1 cellular context compared by ENCODE assay signal in genomic region chr18:62420151-62420512, GRCh38.
A peak's percentile ranks its signal among the peaks of the same experiment; 100 is the strongest.
TF ChIP-seq lines count a peak whose summit lies in the region.

No MANE protein-coding gene starts in this region.

TF ChIP-seq in HepG2, 621 proteins besides CTCF, POLR2A, EP300 and RAD21 (continued from another document and continues in another):
- TF ChIP-seq ZBTB40 (IDR thresholded peaks at IDR 0.05): no peak
- no peak for TF ChIP-seq ZBTB40 (CRISPR knock-in tag; IDR thresholded peaks at IDR 0.05)
- peak; percentile 74 for TF ChIP-seq ATF3 (CRISPR knock-in tag; IDR thresholded peaks at IDR 0.05)
- no peak for TF ChIP-seq ZNF770 (CRISPR knock-in tag; IDR thresholded peaks at IDR 0.05)
- no peak; the same call in 1 of the 2 replicates for TF ChIP-seq HMG20A (CRISPR knock-in tag; IDR thresholded peaks at IDR 0.05; ENCODE audit: borderline replicate concordance)
- no peak for TF ChIP-seq GMEB2 (CRISPR knock-in tag; IDR thresholded peaks at IDR 0.05; ENCODE audit: low read depth)
- TF ChIP-seq ZNF546 (CRISPR knock-in tag; conservative IDR thresholded peaks at IDR 0.05): no peak
- no peak for TF ChIP-seq ZNF382 (CRISPR knock-in tag; IDR thresholded peaks at IDR 0.05; ENCODE audit: borderline replicate concordance)
- no peak for TF ChIP-seq TEAD2 (CRISPR knock-in tag; IDR thresholded peaks at IDR 0.05)
- no peak for TF ChIP-seq BATF2 (CRISPR knock-in tag; IDR thresholded peaks at IDR 0.05)
- no peak for TF ChIP-seq ARHGAP35 (CRISPR knock-in tag; IDR thresholded peaks at IDR 0.05; ENCODE audit: borderline replicate concordance)
- TF ChIP-seq ZNF788 (CRISPR knock-in tag; IDR thresholded peaks at IDR 0.05; ENCODE audit: borderline replicate concordance): no peak
- TF ChIP-seq TP53 (CRISPR knock-in tag; conservative IDR thresholded peaks at IDR 0.05): no peak
- TF ChIP-seq MLX (CRISPR knock-in tag; IDR thresholded peaks at IDR 0.05): no peak
- no peak for TF ChIP-seq BHLHE40 (IDR thresholded peaks at IDR 0.05; ENCODE audit: low read length)
- no peak for TF ChIP-seq MATR3 (CRISPR knock-in tag; IDR thresholded peaks at IDR 0.05)
- no peak for TF ChIP-seq PBX3 (CRISPR knock-in tag; IDR thresholded peaks at IDR 0.05; ENCODE audit: borderline replicate concordance)
- TF ChIP-seq TFDP2 (CRISPR knock-in tag; IDR thresholded peaks at IDR 0.05): no peak
- TF ChIP-seq TAF15 (IDR thresholded peaks at IDR 0.05; ENCODE audit: low read depth, low read length, poor library complexity, severe bottlenecking): no peak
- TF ChIP-seq MIXL1 (CRISPR knock-in tag; IDR thresholded peaks at IDR 0.05): peak; percentile 31; the same call in 1 of the 2 replicates
- TF ChIP-seq FOXM1 (CRISPR knock-in tag; IDR thresholded peaks at IDR 0.05): no peak
- no peak for TF ChIP-seq ZNF460 (CRISPR knock-in tag; IDR thresholded peaks at IDR 0.05; ENCODE audit: borderline replicate concordance)
- peak; percentile 49; the same call in 1 of the 2 replicates for TF ChIP-seq ZNF710 (CRISPR knock-in tag; IDR thresholded peaks at IDR 0.05; ENCODE audit: borderline replicate concordance)
- no peak for TF ChIP-seq REXO4 (CRISPR knock-in tag; IDR thresholded peaks at IDR 0.05; ENCODE audit: borderline replicate concordance)
- no peak for TF ChIP-seq ZNF563 (CRISPR knock-in tag; IDR thresholded peaks at IDR 0.05)
- TF ChIP-seq UBTF (CRISPR knock-in tag; IDR thresholded peaks at IDR 0.05): no peak
- no peak for TF ChIP-seq ATF7-NPFF (CRISPR knock-in tag; IDR thresholded peaks at IDR 0.05; ENCODE audit: low read depth)
- no peak for TF ChIP-seq ZNF501 (CRISPR knock-in tag; IDR thresholded peaks at IDR 0.05)
- no peak for TF ChIP-seq ZFP36 (IDR thresholded peaks at IDR 0.05; ENCODE audit: borderline replicate concordance, low read depth, low read length, partially characterized antibody)
- TF ChIP-seq ATF2 (CRISPR knock-in tag; IDR thresholded peaks at IDR 0.05): peak; percentile 2; the same call in 1 of the 2 replicates
- TF ChIP-seq ZNF644 (CRISPR knock-in tag; IDR thresholded peaks at IDR 0.05; ENCODE audit: low read depth): peak; percentile 96
